20 cellular contexts compared by ENCODE assay signal in genomic region chr20:45500022-45500421, GRCh38. TPM values are rescaled to one million over a fixed set of nuclear protein-coding genes. Genes with fewer than 3 reads are reported as not detected.
DNase-seq lines count a peak whose midpoint lies in the region; ATAC-seq and TF ChIP-seq lines count a peak whose summit lies in the region.
"Had no signal": no experiment of that assay in that cellular context is flagged by ENCODE, and none has a peak within 500 bp of the region (broad histone marks: within the 10 kb centered on the region; RNA-seq: fewer than 3 reads in every experiment).

No MANE protein-coding gene starts in this region.

- no peaks in the 10 kb centered on the region for H3F3A ChIP-seq in PC-3 (ENCODE audit: low read length, unreplicated experiment)

- TF ChIP-seq CTCF in Caco-2 (IDR thresholded peaks at IDR 0.05; ENCODE audit: insufficient read depth in 1 of 2, low read depth in 1 of 2, low read length in 1 of 2, severe bottlenecking in 1 of 2, unreplicated experiment in 1 of 2) (no peak), PC-3 (conservative IDR thresholded peaks at IDR 0.05; ENCODE audit: low read depth, low read length) (no peak)

- CTCF ChIA-PET in Caco-2 (lab: Charles Lee) (interaction anchor here (0.6 kb wide), 1 partner anchor 10 kb away, joined by 4 read pairs; no protein-coding TSS in a partner anchor), PC-3 (lab: Charles Lee) (no interaction called here)

- no peaks in the 10 kb centered on the region for H3K4me1 ChIP-seq in Caco-2
- H3K4me1 ChIP-seq in PC-3 (ENCODE audit: insufficient read depth, low read length): no peaks in the 10 kb centered on the region
- H3K4me1 ChIP-seq in neuronal stem cell (ENCODE audit: control insufficient read depth in 2 of 2, insufficient read depth in 1 of 2, low read depth in 1 of 2, low read length in 2 of 2): no peaks in the 10 kb centered on the region
- H3K4me1 ChIP-seq: BE2C had no signal

- no peak overlapping the region for H3K18ac ChIP-seq in neuronal stem cell (ENCODE audit: low read length)

- BruUV-seq in Caco-2 (replicated peaks; lab: Mats Ljungman, UMichigan): no TSS peak
- BruUV-seq in PC-3 (replicated peaks; lab: Mats Ljungman, UMichigan): no TSS peak

- POLR2A ChIA-PET in Caco-2 (lab: Charles Lee): no interaction called here
- POLR2A ChIA-PET in PC-3 (lab: Charles Lee; ENCODE audit: unreplicated experiment): no interaction called here

- H2BK120ac ChIP-seq in neuronal stem cell (ENCODE audit: low read depth, low read length): no peak overlapping the region

- H3K9me3 Mint-ChIP-seq in Caco-2 (ENCODE audit: unreplicated experiment): no peaks in the 10 kb centered on the region
- H3K9me3 Mint-ChIP-seq: CD4-positive, alpha-beta T cell had no signal

- no CpG with 5 or more reads among the region's 6 CpGs for WGBS in neuronal stem cell (ENCODE audit: extremely low coverage in 2 of 2, insufficient read length in 2 of 2, insufficient replicate concordance in 1 of 2), 2 donors

- no peak overlapping the region for H3K4ac ChIP-seq in neuronal stem cell (ENCODE audit: low read length)

- no peak overlapping the region for H3K4me2 ChIP-seq in PC-3 (ENCODE audit: low read length)
- H3K4me2 ChIP-seq in neuronal stem cell (ENCODE audit: insufficient read depth, low read length, poor library complexity, severe bottlenecking): no peak overlapping the region

- H3K4me3 Mint-ChIP-seq in Caco-2 (ENCODE audit: unreplicated experiment): no peak overlapping the region
- H3K4me3 Mint-ChIP-seq: CD4-positive, alpha-beta T cell; IgD-negative memory B cell had no signal

- H2AFZ ChIP-seq in PC-3 (ENCODE audit: low read length): no peak overlapping the region
- no peak overlapping the region for H2AFZ ChIP-seq in neuronal stem cell (ENCODE audit: low read length)

- intact Hi-C loops in Caco-2 (cut with micrococcal nuclease; ENCODE audit: unreplicated experiment) (no loop called here), PC-3 (cut with micrococcal nuclease) (no loop called here), left colon (cut with DNase I, micrococcal nuclease) (no loop called here)

- H3K9ac ChIP-seq in PC-3 (ENCODE audit: low read length) (no peak overlapping the region), neuronal stem cell (ENCODE audit: low read depth, low read length, poor library complexity) (no peak overlapping the region)

- no peak overlapping the region for H4K8ac ChIP-seq in neuronal stem cell (ENCODE audit: low read depth, low read length)

- peaks cover 5% of the 10 kb centered on the region for H3K4me1 Mint-ChIP-seq in Caco-2 (ENCODE audit: low read depth, unreplicated experiment)
- H3K4me1 Mint-ChIP-seq: IgD-negative memory B cell had no signal

- H3K9me2 ChIP-seq in PC-3 (replicated peaks; ENCODE audit: low read length): no peaks in the 10 kb centered on the region

- no peaks in the 10 kb centered on the region for H4K20me1 ChIP-seq in PC-3 (ENCODE audit: low read length)

- DNase-seq in Caco-2 (peak; percentile 52 to 66), PC-3 (peak; percentile 28), left colon (peak; percentile 85 to 90), neuronal stem cell (ENCODE audit: low spot score) (no peak), Ammon's horn (ENCODE audit: low spot score) (no peak), activated gamma-delta T cell treated with Interleukin-2 at 50 U/mL for 16 hours (no peak)
- DNase-seq: BE2C; CD4-positive, alpha-beta T cell; Karpas-422; MG63; NCI-H1048; NCI-H1436 treated with DMSO at 0.1 percent for 48 hours; NCI-H2029 had no signal

- H3K79me2 ChIP-seq in PC-3 (ENCODE audit: low read length): no peaks in the 10 kb centered on the region

- H3K27me3 Mint-ChIP-seq in Caco-2 (ENCODE audit: insufficient read depth, unreplicated experiment): peaks cover 31% of the 10 kb centered on the region

- no peak overlapping the region for H2BK12ac ChIP-seq in neuronal stem cell (ENCODE audit: low read length)

- H3K36me3 Mint-ChIP-seq in Caco-2 (ENCODE audit: insufficient read depth, unreplicated experiment): no peaks in the 10 kb centered on the region

- H2AK5ac ChIP-seq in neuronal stem cell (ENCODE audit: low read depth, low read length): no peak overlapping the region

- H3K27ac Mint-ChIP-seq in Caco-2 (ENCODE audit: unreplicated experiment): no peak overlapping the region
- H3K27ac Mint-ChIP-seq: CD4-positive, alpha-beta T cell; IgD-negative memory B cell had no signal

- H3K79me1 ChIP-seq in neuronal stem cell (ENCODE audit: low read depth, low read length): no peaks in the 10 kb centered on the region

- ATAC-seq in PC-3 (peak; percentile 24), left colon (peak; percentile 92), HG02840 (IDR thresholded peaks at IDR 0.05; ENCODE audit: low FRiP score, unreplicated experiment) (no peak), GM21619 (IDR thresholded peaks at IDR 0.05; ENCODE audit: unreplicated experiment) (no peak)
- ATAC-seq: Panc1, Right ventricle myocardium inferior had no signal

- H2BK5ac ChIP-seq in neuronal stem cell (ENCODE audit: low read length): no peak overlapping the region

- H3K14ac ChIP-seq in neuronal stem cell (ENCODE audit: low read length): no peak overlapping the region

- H3K27ac ChIP-seq in PC-3 (ENCODE audit: low read length): no peak overlapping the region
- no peak overlapping the region for H3K27ac ChIP-seq in neuronal stem cell (replicated peaks; ENCODE audit: low read length)
- H3K27ac ChIP-seq: SK-N-MC had no signal

- H3K36me3 ChIP-seq in Caco-2 (ENCODE audit: control insufficient read depth, insufficient read depth, low read length) (no peaks in the 10 kb centered on the region), PC-3 (ENCODE audit: low read depth, low read length) (no peaks in the 10 kb centered on the region), neuronal stem cell (replicated peaks in 1 of 2; ENCODE audit: control insufficient read depth in 2 of 2, insufficient read depth in 2 of 2, low read length in 2 of 2) (no peaks in the 10 kb centered on the region)
- H3K36me3 ChIP-seq: BE2C, MG63 had no signal

- H3K4me3 ChIP-seq in Caco-2 (ENCODE audit: low read depth, low read length) (no peak overlapping the region), PC-3 (ENCODE audit: low read length) (no peak overlapping the region), neuronal stem cell (ENCODE audit: low read length in 2 of 2) (peak overlapping the region in 1 of 2 donors; percentile 18)
- H3K4me3 ChIP-seq: MG63, SK-N-MC had no signal

- no peak overlapping the region for H2BK15ac ChIP-seq in neuronal stem cell (ENCODE audit: low read length)

- peak overlapping the region; percentile 35 for H3K23ac ChIP-seq in neuronal stem cell (ENCODE audit: low read depth, low read length, poor library complexity)

- H3K9me3 ChIP-seq in Caco-2 (no peaks in the 10 kb centered on the region), PC-3 (ENCODE audit: low read length) (no peaks in the 10 kb centered on the region), neuronal stem cell (replicated peaks in 1 of 2; ENCODE audit: control insufficient read depth in 2 of 2, insufficient read depth in 1 of 2, low read depth in 1 of 2, low read length in 2 of 2) (no peaks in the 10 kb centered on the region)
- H3K9me3 ChIP-seq: BE2C, MG63 had no signal

- H3K27me3 ChIP-seq in Caco-2 (replicated peaks; ENCODE audit: control insufficient read depth, insufficient read depth, low read length) (no peaks in the 10 kb centered on the region; the same call in none of the 2 replicates), PC-3 (ENCODE audit: low read length) (peaks cover 4% of the 10 kb centered on the region; the same call in 1 of the 2 replicates), neuronal stem cell (ENCODE audit: control insufficient read depth in 3 of 3, insufficient read depth in 3 of 3, low read depth in 1 of 3, low read length in 3 of 3) (peaks cover 0 to 15% (median 0%) of the 10 kb centered on the region in 3 experiments)

- H4K91ac ChIP-seq in neuronal stem cell (ENCODE audit: low read depth, low read length, poor library complexity): no peak overlapping the region

RNA-seq across cellular contexts. Expression of gene SPINT3, which starts 15.4 kb away (rescaled TPM):
- not detected in 2 replicates for total RNA-seq in Caco-2 (2022)
- total RNA-seq in PC-3 (2014; rRNA removed): not detected in 2 replicates
- total RNA-seq in left colon: not detected
- polyA plus RNA-seq in neuronal stem cell (2013, experiment 1 of 2): not detected
- not detected for polyA plus RNA-seq in neuronal stem cell (2013, experiment 2 of 2)
- total RNA-seq: A172; CD4-positive, alpha-beta T cell; Right ventricle myocardium inferior had no signal
- polyA plus RNA-seq: IgD-negative memory B cell had no signal

RNA-seq across cellular contexts. Expression of gene WFDC2, which starts 30.5 kb away (rescaled TPM):
- total RNA-seq in Caco-2 (2022): 14.3 and 16.9 TPM in 2 replicates
- not detected in 2 replicates for total RNA-seq in PC-3 (2014; rRNA removed)
- 100 to 1,000 TPM; 108 to 124 TPM for total RNA-seq in left colon
- 56.3 TPM for polyA plus RNA-seq in neuronal stem cell (2013, experiment 1 of 2)
- 58.1 TPM for polyA plus RNA-seq in neuronal stem cell (2013, experiment 2 of 2)
- total RNA-seq: A172; CD4-positive, alpha-beta T cell had no signal

RNA-seq across cellular contexts. Expression of gene WFDC6, which starts 39.3 kb away (rescaled TPM):
- total RNA-seq in Caco-2 (2022) (not detected in 2 replicates), PC-3 (2014; rRNA removed) (not detected in 2 replicates), left colon (not detected)
- polyA plus RNA-seq in neuronal stem cell (2013, experiment 1 of 2): not detected
- polyA plus RNA-seq in neuronal stem cell (2013, experiment 2 of 2): not detected
- total RNA-seq: A172; CD4-positive, alpha-beta T cell; Right ventricle myocardium inferior had no signal
- polyA plus RNA-seq: IgD-negative memory B cell had no signal

RNA-seq across cellular contexts. Expression of gene EPPIN, which starts 47.2 kb away (rescaled TPM):
- not detected in 2 replicates for total RNA-seq in Caco-2 (2022)
- not detected in 2 replicates for total RNA-seq in PC-3 (2014; rRNA removed)
- not detected for total RNA-seq in left colon
- polyA plus RNA-seq in neuronal stem cell (2013, experiment 1 of 2): not detected
- not detected for polyA plus RNA-seq in neuronal stem cell (2013, experiment 2 of 2)
- total RNA-seq: A172; CD4-positive, alpha-beta T cell; Right ventricle myocardium inferior had no signal
- polyA plus RNA-seq: IgD-negative memory B cell had no signal

Comparison
In these comparisons a context has a peak if more than half of its experiments do, and no peak if none do; other contexts are left out.
1. DNase-seq: peak in Caco-2 (2 of 2), PC-3 (single experiment) and left colon (2 of 2); none in neuronal stem cell (single experiment), Ammon's horn (single experiment) and activated gamma-delta T cell treated with Interleukin-2 at 50 U/mL for 16 hours (single experiment).
2. ATAC-seq: peak in PC-3 (single experiment) and left colon (single experiment); none in HG02840 (single experiment) and GM21619 (single experiment).
3. RNA of gene WFDC2, which starts 30.5 kb away (total RNA-seq): 108 to 124 TPM in left colon and 14.3 to 16.9 TPM in Caco-2; not detected in PC-3; every median in the first group is over 10 times any median in the second.